ENCODE assay signal across 25 cellular contexts in the genomic region with DNA sequence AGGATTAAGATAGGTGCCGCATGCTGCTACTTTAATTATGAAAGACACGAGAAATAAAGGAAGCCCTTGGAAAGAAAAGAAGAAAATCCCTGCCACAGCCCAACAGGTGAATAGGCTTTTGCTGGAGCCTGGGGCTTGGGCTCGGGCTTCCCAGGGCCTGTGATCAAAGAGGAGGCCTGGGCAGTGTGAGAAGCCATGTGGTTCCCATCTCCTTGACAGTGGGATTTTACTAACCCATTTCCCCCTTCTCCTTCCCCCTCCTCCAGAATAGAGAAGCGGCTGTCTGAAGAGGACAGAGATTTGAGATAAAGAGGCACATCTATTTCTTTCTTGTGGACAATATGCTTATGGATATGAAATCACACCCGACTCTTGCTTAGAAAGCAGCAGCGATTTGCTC.
DNase-seq lines count a peak whose midpoint lies in the region; ATAC-seq, FAIRE-seq and TF ChIP-seq lines count a peak whose summit lies in the region.
"Had no signal": no experiment of that assay in that cellular context is flagged by ENCODE, and none has a peak within 500 bp of the region (broad histone marks: within the 10 kb centered on the region; RNA-seq: fewer than 3 reads in every experiment).

No MANE protein-coding gene starts in this region.

- H3K79me2 ChIP-seq in GM23338 (replicated peaks; ENCODE audit: insufficient read depth) (no peaks in the 10 kb centered on the region), neural progenitor cell (ENCODE audit: low read depth) (no peaks in the 10 kb centered on the region)

- H3K4me3 Mint-ChIP-seq in GM23338 = no peak overlapping the region
- H3K4me3 Mint-ChIP-seq in neural progenitor cell = no peak overlapping the region
- H3K4me3 Mint-ChIP-seq: CD14-positive monocyte; CD4-positive, alpha-beta T cell; CD8-positive, alpha-beta memory T cell; H9 had no signal

- FAIRE-seq in TTC549 (lab: Jason Lieb, UNC) = peak; percentile 58
- FAIRE-seq: A549, D721Med, GM12878, GM18507 had no signal

- H3K9me3 Mint-ChIP-seq in GM23338 (no peaks in the 10 kb centered on the region), neural progenitor cell (no peaks in the 10 kb centered on the region)
- H3K9me3 Mint-ChIP-seq: CD4-positive, alpha-beta T cell; H9 had no signal

- H3K4me1 ChIP-seq in GM23338 (ENCODE audit: insufficient read depth) = no peaks in the 10 kb centered on the region; the same call in 1 of the 2 replicates
- H3K4me1 ChIP-seq in neural progenitor cell = peaks cover 11% of the 10 kb centered on the region
- H3K4me1 ChIP-seq: A549, BE2C had no signal

- H4K20me1 ChIP-seq in GM23338 (replicated peaks; ENCODE audit: insufficient read depth) (no peaks in the 10 kb centered on the region), neural progenitor cell (ENCODE audit: low read depth) (no peaks in the 10 kb centered on the region)

- H3K9ac ChIP-seq in neural progenitor cell = no peak overlapping the region
- H3K9ac ChIP-seq: BLaER1 treated with 17β-estradiol and CSF1 and Interleukin-3, amounts not matched to agents 10 nM and 100 nM had no signal

- no peaks in the 10 kb centered on the region for H3K9me3 ChIP-seq in neural progenitor cell (ENCODE audit: low read depth)
- H3K9me3 ChIP-seq: BE2C; BLaER1 treated with 17β-estradiol and CSF1 and Interleukin-3, amounts not matched to agents 10 nM and 100 nM had no signal

- H3K4me3 ChIP-seq in GM23338 (no peak overlapping the region), neural progenitor cell (no peak overlapping the region)
- H3K4me3 ChIP-seq: A549; BLaER1 treated with 17β-estradiol and CSF1 and Interleukin-3, amounts not matched to agents 10 nM and 100 nM; GM12878 had no signal

- no peak for DNase-seq in GM23338 (ENCODE audit: low spot score)
- peak; percentile 59 for DNase-seq in left kidney (ENCODE audit: low read depth, low spot score)
- DNase-seq in neural progenitor cell (ENCODE audit: low spot score) = peak; percentile 36
- no peak for DNase-seq in anterior cingulate cortex (lab: John Stamatoyannopoulos, UW)
- no peak for DNase-seq in GM13977 (ENCODE audit: low spot score)
- no peak for DNase-seq in hippocampal formation (lab: John Stamatoyannopoulos, UW)
- DNase-seq: 8988T; ACHN; AML-193; BE2C; CD4-positive, alpha-beta T cell; CD8-positive, alpha-beta memory T cell; DMS 273 treated with DMSO at 0.1 percent for 48 hours; DMS79; EL; GDM1; H9 had no signal

- H3K27me3 ChIP-seq in GM23338 (ENCODE audit: insufficient read depth) = no peaks in the 10 kb centered on the region
- no peaks in the 10 kb centered on the region for H3K27me3 ChIP-seq in neural progenitor cell
- H3K27me3 ChIP-seq: BE2C had no signal

- H2AFZ ChIP-seq in GM23338 (peak overlapping the region; percentile 38), neural progenitor cell (replicated peaks) (no peak overlapping the region)

- no peak overlapping the region for H3K4me2 ChIP-seq in GM23338
- H3K4me2 ChIP-seq in neural progenitor cell = no peak overlapping the region
- H3K4me2 ChIP-seq: A549; BLaER1 treated with 17β-estradiol and CSF1 and Interleukin-3, amounts not matched to agents 10 nM and 100 nM had no signal

- H3K27me3 Mint-ChIP-seq in GM23338 (ENCODE audit: insufficient read depth, low read depth, poor library complexity) (peaks cover 2% of the 10 kb centered on the region), neural progenitor cell (ENCODE audit: insufficient read depth, low read depth) (peaks cover 4% of the 10 kb centered on the region)

- peaks cover 2% of the 10 kb centered on the region; the same call in 1 of the 3 replicates for H3K4me1 Mint-ChIP-seq in GM23338
- peaks cover 31% of the 10 kb centered on the region for H3K4me1 Mint-ChIP-seq in neural progenitor cell
- H3K4me1 Mint-ChIP-seq: CD14-positive monocyte; CD8-positive, alpha-beta memory T cell had no signal

- H3K27ac Mint-ChIP-seq in GM23338 (no peak overlapping the region), neural progenitor cell (peak overlapping the region; percentile 93)
- H3K27ac Mint-ChIP-seq: CD14-positive monocyte; CD4-positive, alpha-beta T cell; CD8-positive, alpha-beta memory T cell; H9 had no signal

- ATAC-seq in GM23338 = peak; percentile 62
- ATAC-seq: A549, GM12878, HCT116 had no signal

- no peaks in the 10 kb centered on the region for H3F3A ChIP-seq in GM23338 (replicated peaks; ENCODE audit: low read depth)
- no peaks in the 10 kb centered on the region for H3F3A ChIP-seq in neural progenitor cell (ENCODE audit: low read depth)

- in situ Hi-C loops in GM13977 (cut with MboI; ENCODE audit: low pct_unique_long_range_greater_than_20kb, low sequenced_read_pairs, unreplicated experiment) = no loop called here

- H3K27ac ChIP-seq in GM23338 (ENCODE audit: low read depth) (no peak overlapping the region), neural progenitor cell (no peak overlapping the region)
- H3K27ac ChIP-seq: A549; BLaER1 treated with 17β-estradiol and CSF1 and Interleukin-3, amounts not matched to agents 10 nM and 100 nM had no signal

- no peak for TF ChIP-seq CTCF in GM23338 (conservative IDR thresholded peaks at IDR 0.05; ENCODE audit: low read depth in 2 of 2)
- no peak for TF ChIP-seq CTCF in neural progenitor cell (IDR thresholded peaks at IDR 0.05)
- no peak for TF ChIP-seq CTCF in GM13977 (IDR thresholded peaks at IDR 0.05; ENCODE audit: extremely low read depth, insufficient read depth, missing control alignments)

- H3K36me3 ChIP-seq in GM23338 (ENCODE audit: insufficient read depth) = no peaks in the 10 kb centered on the region
- no peaks in the 10 kb centered on the region for H3K36me3 ChIP-seq in neural progenitor cell
- H3K36me3 ChIP-seq: BE2C; BLaER1 treated with 17β-estradiol and CSF1 and Interleukin-3, amounts not matched to agents 10 nM and 100 nM had no signal

- H3K36me3 Mint-ChIP-seq in GM23338 (ENCODE audit: low read depth) (no peaks in the 10 kb centered on the region), neural progenitor cell (no peaks in the 10 kb centered on the region)
- H3K36me3 Mint-ChIP-seq: CD14-positive monocyte; CD8-positive, alpha-beta memory T cell had no signal

- H3K9me2 ChIP-seq in GM23338 (ENCODE audit: insufficient read depth) = no peaks in the 10 kb centered on the region; the same call in 1 of the 2 replicates

TF ChIP-seq in GM23338, 12 proteins besides CTCF, POLR2A, EP300 and RAD21 (continues in another document):
- TF ChIP-seq EZH2 (IDR thresholded peaks at IDR 0.05; ENCODE audit: low read depth, unreplicated experiment) (no peak), EZH2phosphoT487 (IDR thresholded peaks at IDR 0.05; ENCODE audit: unreplicated experiment) (no peak), ZNF462 (CRISPR knock-in tag; IDR thresholded peaks at IDR 0.05) (no peak), JUNB (IDR thresholded peaks at IDR 0.05; ENCODE audit: unreplicated experiment) (no peak)

Comparison
In these comparisons a context has a peak if more than half of its experiments do, and no peak if none do; other contexts are left out.
1. DNase-seq: peak in left kidney (single experiment) and neural progenitor cell (single experiment); none in GM23338 (single experiment), anterior cingulate cortex (0 of 58), GM13977 (single experiment) and hippocampal formation (0 of 2).